Comparison of ENCODE assay signal across 1 cellular context in genomic region chr2:173354073-173354600, GRCh38.
TF ChIP-seq lines count a peak whose summit lies in the region.

No MANE protein-coding gene starts in this region.

TF ChIP-seq in K562, 482 proteins besides CTCF, POLR2A, EP300 and RAD21 (continued from another document):
- TF ChIP-seq STAT6 (CRISPR knock-in tag; IDR thresholded peaks at IDR 0.05) (no peak), CREB3 (tag; conservative IDR thresholded peaks at IDR 0.05; ENCODE audit: low read depth) (no peak), CBFA2T3 (IDR thresholded peaks at IDR 0.05) (peak; percentile 56), TCF7 (IDR thresholded peaks at IDR 0.05; ENCODE audit: borderline replicate concordance) (peak; percentile 54; the same call in 1 of the 2 replicates), JUND (IDR thresholded peaks at IDR 0.05; ENCODE audit: borderline replicate concordance, low read depth, low read length) (0 out of 2 replicates have a peak, but pooled peaks have one; percentile 4), JUND (tag; IDR thresholded peaks at IDR 0.05; ENCODE audit: borderline replicate concordance, low read depth, low read length) (no peak), KDM5B (IDR thresholded peaks at IDR 0.05; ENCODE audit: insufficient replicate concordance, low read depth, low read length) (no peak), DPF2 (IDR thresholded peaks at IDR 0.05) (peak; percentile 78), TRIM24 (IDR thresholded peaks at IDR 0.05) (no peak), SAFB (IDR thresholded peaks at IDR 0.05; ENCODE audit: borderline replicate concordance, low read depth, low read length) (no peak), E2F5 (CRISPR knock-in tag; IDR thresholded peaks at IDR 0.05) (no peak), ELF4 (CRISPR knock-in tag; IDR thresholded peaks at IDR 0.05) (no peak), WHSC1 (IDR thresholded peaks at IDR 0.05; ENCODE audit: low read length) (no peak), ZBED1 (IDR thresholded peaks at IDR 0.05) (no peak), ZNF239 (CRISPR knock-in tag; IDR thresholded peaks at IDR 0.05) (no peak), SMAD1 (IDR thresholded peaks at IDR 0.05; ENCODE audit: low read depth, low read length, partially characterized antibody) (no peak), TFAM (CRISPR knock-in tag; conservative IDR thresholded peaks at IDR 0.05) (no peak), ZNF644 (tag; IDR thresholded peaks at IDR 0.05; ENCODE audit: low read depth) (no peak), KHSRP (IDR thresholded peaks at IDR 0.05) (no peak), NKRF (IDR thresholded peaks at IDR 0.05; ENCODE audit: borderline replicate concordance) (peak; percentile 30; the same call in 1 of the 2 replicates), GTF2E2 (tag; IDR thresholded peaks at IDR 0.05) (0 out of 2 replicates have a peak, but pooled peaks have one; percentile 39), ZNF699 (CRISPR knock-in tag; IDR thresholded peaks at IDR 0.05; ENCODE audit: insufficient replicate concordance) (no peak), HDAC2 (IDR thresholded peaks at IDR 0.05) (peak; percentile 86), SIN3B (IDR thresholded peaks at IDR 0.05; ENCODE audit: low read depth) (no peak), POLR2G (IDR thresholded peaks at IDR 0.05; ENCODE audit: low read depth, low read length) (no peak), U2AF1 (optimal IDR thresholded peaks at IDR 0.05; ENCODE audit: low read depth, low read length) (no peak), PATZ1 (CRISPR knock-in tag; IDR thresholded peaks at IDR 0.05; ENCODE audit: borderline replicate concordance) (no peak), MEF2D (tag; conservative IDR thresholded peaks at IDR 0.05; ENCODE audit: low read depth) (no peak), ZBTB49 (CRISPR knock-in tag; IDR thresholded peaks at IDR 0.05; ENCODE audit: borderline replicate concordance) (no peak), ZNF232 (CRISPR knock-in tag; IDR thresholded peaks at IDR 0.05) (no peak), ZKSCAN1 (IDR thresholded peaks at IDR 0.05; ENCODE audit: low read depth, low read length) (no peak), CREB1 (IDR thresholded peaks at IDR 0.05) (0 out of 2 replicates have a peak, but pooled peaks have one; percentile 25), CREB1 (CRISPR knock-in tag; IDR thresholded peaks at IDR 0.05) (no peak)
